29 cellular contexts compared by ENCODE assay signal in the genomic region with DNA sequence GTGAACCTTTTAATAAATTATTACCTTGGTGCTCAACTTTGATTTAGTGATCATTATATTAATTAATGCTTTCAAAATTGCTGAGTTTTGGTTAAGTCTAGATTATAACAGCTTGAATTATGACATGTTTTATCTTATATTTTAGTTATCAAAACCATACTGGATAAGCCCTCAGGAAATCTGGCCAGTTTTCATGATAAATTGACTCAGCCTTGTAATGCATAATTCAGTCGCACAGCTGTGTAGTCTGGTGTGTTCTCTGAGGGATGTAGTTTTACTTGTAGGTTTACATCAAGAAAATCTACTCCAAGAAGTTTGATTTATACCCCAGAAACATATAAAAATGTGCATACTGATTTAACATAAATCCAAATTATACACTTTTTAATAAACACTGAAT.
"Had no signal": no experiment of that assay in that cellular context is flagged by ENCODE, and none has a peak within 500 bp of the region (broad histone marks: within the 10 kb centered on the region; RNA-seq: fewer than 3 reads in every experiment).

No MANE protein-coding gene starts in this region.

- DNase-seq: activated B cell treated with CpG ODN at 0.5 μM for 24 hours; activated CD4-positive, alpha-beta T cell treated with anti-CD3 and anti-CD28 coated beads for 48 hours; activated CD4-positive, alpha-beta T cell treated with anti-CD3 and anti-CD28 coated beads, Interleukin-2, amount 50 U/mL, for 1 hour; activated CD4-positive, alpha-beta T cell treated with anti-CD3 and anti-CD28 coated beads, Interleukin-2, amount 50 U/mL, for 48 hours; activated CD8-positive, alpha-beta memory T cell treated with anti-CD3 and anti-CD28 coated beads for 24 hours; activated CD8-positive, alpha-beta T cell treated with anti-CD3 and anti-CD28 coated beads for 36 hours; activated effector memory CD4-positive, alpha-beta T cell treated with Interleukin-2 at 50 U/mL for 16 hours; activated gamma-delta T cell treated with Interleukin-2 at 50 U/mL for 16 hours; activated naive CD4-positive, alpha-beta T cell treated with anti-CD3 and anti-CD28 coated beads, Interleukin-2, amount 50 U/mL, for 16 hours; activated naive CD4-positive, alpha-beta T cell treated with Interleukin-2 at 50 U/mL for 16 hours; activated T-cell treated with anti-CD3 and anti-CD28 coated beads, Interleukin-2, amount 50 U/mL, for 4 hours; amygdala; aorta; body of pancreas; dorsolateral prefrontal cortex; effector memory CD4-positive, alpha-beta T cell; endodermal cell; foreskin keratinocyte; gastrocnemius medialis; glutamatergic neuron; T-helper 1 cell; T-helper 17 cell; T1000; WERI-Rb-1 had no signal

- H3K27me3 Mint-ChIP-seq: activated B cell treated with CpG ODN at 0.5 μM for 24 hours; central memory CD8-positive, alpha-beta T cell; dendritic cell treated with granulocyte-macrophage colony-stimulating factor and Interleukin-4, amounts not matched to agents 40 ng/mL and 50 ng/mL, for 4 days had no signal

- H3K9me3 Mint-ChIP-seq: activated B cell treated with CpG ODN at 0.5 μM for 24 hours; activated CD8-positive, alpha-beta T cell treated with anti-CD3 and anti-CD28 coated beads for 36 hours; activated T-cell treated with anti-CD3 and anti-CD28 coated beads, Interleukin-2, amount 50 U/mL, for 4 hours; activated T-helper 17 cell treated with anti-CD3 and anti-CD28 coated beads, Interleukin-2, amount 50 U/mL, for 72 hours; dendritic cell treated with granulocyte-macrophage colony-stimulating factor and Interleukin-4, amounts not matched to agents 40 ng/mL and 50 ng/mL, for 4 days; T-helper 2 cell treated with Interferon-gamma antibody and Interleukin-4, amounts not matched to agents 5 μg/mL and 100 μg/mL, for 36 hours had no signal

- H3K4me3 Mint-ChIP-seq: activated B cell treated with CpG ODN at 0.5 μM for 24 hours; activated CD8-positive, alpha-beta T cell treated with anti-CD3 and anti-CD28 coated beads for 36 hours; activated naive CD8-positive, alpha-beta T cell; activated T-cell treated with anti-CD3 and anti-CD28 coated beads, Interleukin-2, amount 50 U/mL, for 4 hours; activated T-helper 17 cell treated with anti-CD3 and anti-CD28 coated beads, Interleukin-2, amount 50 U/mL, for 72 hours; central memory CD8-positive, alpha-beta T cell; dendritic cell treated with granulocyte-macrophage colony-stimulating factor and Interleukin-4, amounts not matched to agents 40 ng/mL and 50 ng/mL, for 4 days; endodermal cell; T-helper 17 cell; T-helper 2 cell treated with Interferon-gamma antibody and Interleukin-4, amounts not matched to agents 5 μg/mL and 100 μg/mL, for 36 hours had no signal

- H3K27ac Mint-ChIP-seq: activated B cell treated with CpG ODN at 0.5 μM for 24 hours; activated CD8-positive, alpha-beta T cell treated with anti-CD3 and anti-CD28 coated beads for 36 hours; activated naive CD8-positive, alpha-beta T cell; activated T-helper 17 cell treated with anti-CD3 and anti-CD28 coated beads, Interleukin-2, amount 50 U/mL, for 72 hours; dendritic cell treated with granulocyte-macrophage colony-stimulating factor and Interleukin-4, amounts not matched to agents 40 ng/mL and 50 ng/mL, for 4 days; endodermal cell; T-helper 17 cell; T-helper 2 cell treated with Interferon-gamma antibody and Interleukin-4, amounts not matched to agents 5 μg/mL and 100 μg/mL, for 36 hours had no signal

- H3K4me1 Mint-ChIP-seq: activated B cell treated with CpG ODN at 0.5 μM for 24 hours; activated T-helper 17 cell treated with anti-CD3 and anti-CD28 coated beads, Interleukin-2, amount 50 U/mL, for 72 hours; central memory CD8-positive, alpha-beta T cell; T-helper 17 cell had no signal

- H3K36me3 Mint-ChIP-seq: activated naive CD8-positive, alpha-beta T cell had no signal
